In the genomic region with DNA sequence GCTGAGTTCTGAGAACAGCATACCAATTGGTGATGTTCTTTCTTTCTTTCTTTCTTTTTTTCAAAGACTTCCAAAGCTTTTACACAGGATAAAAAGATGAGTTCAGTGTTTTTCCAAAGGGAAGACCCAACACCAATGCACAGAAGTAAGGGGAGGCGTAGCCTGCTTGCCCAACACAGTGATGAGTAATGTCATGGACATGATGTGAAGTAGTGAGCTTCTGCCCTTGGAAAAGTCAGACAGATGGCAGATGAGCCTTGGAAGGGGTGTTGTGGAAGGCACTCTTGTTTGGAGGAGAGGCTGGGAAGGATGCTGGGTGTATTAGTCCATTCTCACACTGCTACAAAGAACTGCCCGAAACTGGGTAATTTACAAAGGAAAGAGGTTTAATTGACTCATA, we compare ENCODE assay signal across 11 cellular contexts. TPM values are rescaled to one million over a fixed set of nuclear protein-coding genes. Genes with fewer than 3 reads are reported as not detected.
DNase-seq lines count a peak whose midpoint lies in the region; ATAC-seq, FAIRE-seq and TF ChIP-seq lines count a peak whose summit lies in the region.
"Had no signal": no experiment of that assay in that cellular context is flagged by ENCODE, and none has a peak within 500 bp of the region (broad histone marks: within the 10 kb centered on the region; RNA-seq: fewer than 3 reads in every experiment).

No MANE protein-coding gene starts in this region.

- H3K9me1 ChIP-seq in endothelial cell of umbilical vein (replicated peaks; ENCODE audit: control insufficient read depth, extremely low read depth, insufficient read depth, low read length), result no peaks in the 10 kb centered on the region

- H2AFZ ChIP-seq in PC-9 (no peak overlapping the region), endothelial cell of umbilical vein (ENCODE audit: low read depth, low read length) (no peak overlapping the region)

- TF ChIP-seq POLR2A in endothelial cell of umbilical vein (IDR thresholded peaks at IDR 0.05; ENCODE audit: low read depth, low read length) (no peak), sigmoid colon (IDR thresholded peaks at IDR 0.05) (no peak)

- peaks cover 61% of the 10 kb centered on the region for H3F3A ChIP-seq in PC-9 (ENCODE audit: insufficient read depth, low read depth)

- H3K27me3 Mint-ChIP-seq in CD4-positive, CD25-positive, alpha-beta regulatory T cell, result peaks cover 20% of the 10 kb centered on the region
- no peaks in the 10 kb centered on the region for H3K27me3 Mint-ChIP-seq in osteocyte (ENCODE audit: unreplicated experiment)

- H3K79me2 ChIP-seq in PC-9 (ENCODE audit: low read depth) (peaks cover 56% of the 10 kb centered on the region), endothelial cell of umbilical vein (ENCODE audit: control insufficient read depth, insufficient read depth, low read length) (peaks cover 19% of the 10 kb centered on the region)

- H3K27me3 ChIP-seq in CD4-positive, CD25-positive, alpha-beta regulatory T cell (ENCODE audit: control insufficient read depth, insufficient read depth, low read length), result peaks cover 3% of the 10 kb centered on the region
- H3K27me3 ChIP-seq in PC-9 (ENCODE audit: insufficient read depth, low read depth) (no peaks in the 10 kb centered on the region), endothelial cell of umbilical vein (ENCODE audit: control insufficient read depth in 2 of 2, insufficient read depth in 2 of 2, low read length in 2 of 2) (no peaks in the 10 kb centered on the region), sigmoid colon (no peaks in the 10 kb centered on the region)

- peak overlapping the region in 2 of 3 donors; percentile 63 to 74 for H3K27ac Mint-ChIP-seq in CD4-positive, CD25-positive, alpha-beta regulatory T cell
- peak overlapping the region; percentile 75 for H3K27ac Mint-ChIP-seq in osteocyte (ENCODE audit: unreplicated experiment)

- no peak for FAIRE-seq in endothelial cell of umbilical vein (lab: Jason Lieb, UNC)

- no peak for ATAC-seq in CD4-positive, CD25-positive, alpha-beta regulatory T cell (ENCODE audit: low read depth in 2 of 2)
- ATAC-seq in HG03097 (IDR thresholded peaks at IDR 0.05; ENCODE audit: low FRiP score, unreplicated experiment), result no peak

- H3K4me3 Mint-ChIP-seq in CD4-positive, CD25-positive, alpha-beta regulatory T cell, result no peak overlapping the region
- H3K4me3 Mint-ChIP-seq in osteocyte (ENCODE audit: unreplicated experiment), result no peak overlapping the region

- DNase-seq in CD4-positive, CD25-positive, alpha-beta regulatory T cell, result no peak
- no peak for DNase-seq in PC-9
- no peak for DNase-seq in endothelial cell of umbilical vein (ENCODE audit: low read depth, low spot score)
- no peak for DNase-seq in osteocyte (ENCODE audit: extremely low spot score, unreplicated experiment)
- DNase-seq in epidermal melanocyte (ENCODE audit: insufficient read length, low spot score), result no peak
- DNase-seq in NCI-H510A (lab: John Stamatoyannopoulos, UW), result no peak
- DNase-seq in sigmoid colon, result no peak
- DNase-seq: activated gamma-delta T cell; effector CD8-positive, alpha-beta T cell; stimulated activated CD4-positive, alpha-beta T cell treated with anti-CD3 and anti-CD28 coated beads, Interleukin-12 subunit alpha, Interleukin-12 subunit beta, amount 100 ng/mL, for 4 hours had no signal

- peak overlapping the region; percentile 80 for H3K4me2 ChIP-seq in PC-9
- no peak overlapping the region for H3K4me2 ChIP-seq in endothelial cell of umbilical vein (ENCODE audit: insufficient read depth, low read length)

- H3K27ac ChIP-seq in CD4-positive, CD25-positive, alpha-beta regulatory T cell (ENCODE audit: insufficient read depth, low read length, poor library complexity, severe bottlenecking), result no peak overlapping the region
- H3K27ac ChIP-seq in PC-9 (peak overlapping the region; percentile 96), endothelial cell of umbilical vein (ENCODE audit: insufficient read depth, low read depth, low read length) (peak overlapping the region; percentile 74), sigmoid colon (no peak overlapping the region)

- TF ChIP-seq CTCF in PC-9 (conservative IDR thresholded peaks at IDR 0.05) (no peak), endothelial cell of umbilical vein (IDR thresholded peaks at IDR 0.05; ENCODE audit: extremely low read depth in 1 of 2, insufficient read depth in 1 of 2, low read depth in 1 of 2, low read length in 2 of 2) (no peak), osteocyte (IDR thresholded peaks at IDR 0.05) (no peak), sigmoid colon (IDR thresholded peaks at IDR 0.05) (no peak)

- peaks cover 6% of the 10 kb centered on the region for H3K4me1 ChIP-seq in CD4-positive, CD25-positive, alpha-beta regulatory T cell (ENCODE audit: control insufficient read depth, insufficient read depth, low read length, poor library complexity, severe bottlenecking)
- peaks cover 81% of the 10 kb centered on the region for H3K4me1 ChIP-seq in PC-9 (replicated peaks; ENCODE audit: insufficient read depth)
- peaks cover 62% of the 10 kb centered on the region for H3K4me1 ChIP-seq in endothelial cell of umbilical vein (ENCODE audit: control insufficient read depth, extremely low read depth, insufficient read depth, low read length)
- peaks cover 0 to 26% (median 15%) of the 10 kb centered on the region in 4 donors for H3K4me1 ChIP-seq in sigmoid colon

- CTCF ChIA-PET in PC-9 (lab: Charles Lee) (no interaction called here), endothelial cell of umbilical vein (lab: Charles Lee) (no interaction called here)

- dilution Hi-C loops in endothelial cell of umbilical vein (cut with MboI; ENCODE audit: extremely low pct_ligation_motif_present, low sequenced_read_pairs), result no loop called here

- no peak for TF ChIP-seq EP300 in sigmoid colon (IDR thresholded peaks at IDR 0.05)

- H3K9me3 ChIP-seq in CD4-positive, CD25-positive, alpha-beta regulatory T cell (ENCODE audit: control insufficient read depth in 2 of 2, low read length in 2 of 2), result no peaks in the 10 kb centered on the region
- H3K9me3 ChIP-seq in PC-9 (ENCODE audit: insufficient read depth, low read depth) (no peaks in the 10 kb centered on the region), endothelial cell of umbilical vein (replicated peaks; ENCODE audit: control insufficient read depth, insufficient read depth, low read length) (no peaks in the 10 kb centered on the region), sigmoid colon (no peaks in the 10 kb centered on the region)

- H3K36me3 Mint-ChIP-seq in CD4-positive, CD25-positive, alpha-beta regulatory T cell, result no peaks in the 10 kb centered on the region
- peaks cover 13% of the 10 kb centered on the region for H3K36me3 Mint-ChIP-seq in osteocyte (ENCODE audit: unreplicated experiment)

- no peaks in the 10 kb centered on the region for H3K9me3 Mint-ChIP-seq in CD4-positive, CD25-positive, alpha-beta regulatory T cell
- no peaks in the 10 kb centered on the region for H3K9me3 Mint-ChIP-seq in osteocyte (ENCODE audit: unreplicated experiment)

- 75 to 93% methylated on average over 2 of the region's 2 CpGs for WGBS in sigmoid colon, 2 donors

- POLR2A ChIA-PET in PC-9 (lab: Charles Lee; ENCODE audit: unreplicated experiment), result no interaction called here
- POLR2A ChIA-PET in endothelial cell of umbilical vein (lab: Charles Lee), result no interaction called here

- no peaks in the 10 kb centered on the region for H3K36me3 ChIP-seq in CD4-positive, CD25-positive, alpha-beta regulatory T cell (ENCODE audit: control insufficient read depth, insufficient read depth, low read length)
- H3K36me3 ChIP-seq in PC-9 (ENCODE audit: low read depth), result peaks cover 14% of the 10 kb centered on the region; the same call in 1 of the 2 replicates
- H3K36me3 ChIP-seq in endothelial cell of umbilical vein (ENCODE audit: control insufficient read depth in 2 of 2, extremely low read depth in 1 of 2, insufficient read depth in 2 of 2, low read length in 2 of 2), result no peaks in the 10 kb centered on the region
- no peaks in the 10 kb centered on the region for H3K36me3 ChIP-seq in sigmoid colon

- H4K20me1 ChIP-seq in PC-9 (ENCODE audit: insufficient read depth) (0 out of 2 replicates have a peak, but pooled peaks cover 3% of the 10 kb centered on the region), endothelial cell of umbilical vein (replicated peaks; ENCODE audit: control insufficient read depth, extremely low read depth, insufficient read depth, low read length) (no peaks in the 10 kb centered on the region)

- intact Hi-C loops in PC-9 (cut with micrococcal nuclease; ENCODE audit: unreplicated experiment), result no loop called here
- intact Hi-C loops in endothelial cell of umbilical vein (cut with micrococcal nuclease), result no loop called here
- intact Hi-C loops in sigmoid colon (cut with DNase I), result no loop called here

- BruUV-seq in PC-9 (replicated peaks; lab: Mats Ljungman, UMichigan), result no TSS peak
- no TSS peak for BruUV-seq in endothelial cell of umbilical vein (replicated peaks; lab: Mats Ljungman, UMichigan)

- no peaks in the 10 kb centered on the region for H3K9me2 ChIP-seq in PC-9 (ENCODE audit: insufficient read depth)

- H3K9ac ChIP-seq in endothelial cell of umbilical vein (replicated peaks; ENCODE audit: extremely low read depth, insufficient read depth, low read length), result no peak overlapping the region

- H3K4me3 ChIP-seq in CD4-positive, CD25-positive, alpha-beta regulatory T cell (ENCODE audit: low read depth, low read length), result no peak overlapping the region
- H3K4me3 ChIP-seq in PC-9 (no peak overlapping the region), endothelial cell of umbilical vein (replicated peaks in 1 of 3; ENCODE audit: insufficient read depth in 1 of 3, low read depth in 1 of 3, low read length in 3 of 3) (no peak overlapping the region), sigmoid colon (no peak overlapping the region)

- H3K4me1 Mint-ChIP-seq in CD4-positive, CD25-positive, alpha-beta regulatory T cell, result peaks cover 0 to 5% (median 1%) of the 10 kb centered on the region in 4 donors
- H3K4me1 Mint-ChIP-seq in osteocyte (ENCODE audit: unreplicated experiment), result peaks cover 58% of the 10 kb centered on the region

RNA-seq across cellular contexts. Expression of a gene that starts 12.7 kb away (rescaled TPM):
- 0.49 TPM for total RNA-seq in CD4-positive, CD25-positive, alpha-beta regulatory T cell
- polyA plus RNA-seq in CD4-positive, CD25-positive, alpha-beta regulatory T cell, result 1 to 10 TPM in 2 of 4 donors, under 1 TPM in 2; 0.42 to 1.3 (median 0.93) TPM
- total RNA-seq in PC-9 (2021) (33.8 and 38.6 TPM in 2 replicates), endothelial cell of umbilical vein (29.9 and 59.1 TPM in 2 replicates), osteocyte (59.6 and 75.2 TPM in 2 replicates), sigmoid colon (10 to 100 TPM; 17.2 to 71.7 (median 21.5) TPM)
- polyA plus RNA-seq in endothelial cell of umbilical vein (17.5 and 23.1 TPM in 2 replicates), sigmoid colon (10 to 100 TPM in 1 of 3 donors, 1 to 10 TPM in 2; 2.4 to 11.7 (median 3.5) TPM)
- polyA plus RNA-seq in endothelial cell of umbilical vein (2011; cell fraction: cytosol; rRNA removed), result 18.6 and 20.8 TPM in 2 replicates
- polyA plus RNA-seq in endothelial cell of umbilical vein (2011; cell fraction: nucleus; rRNA removed), result 14.9 and 17.1 TPM in 2 replicates
- polyA plus RNA-seq in endothelial cell of umbilical vein (2012), result 29.1 and 33.1 TPM in 2 replicates
- polyA minus RNA-seq in endothelial cell of umbilical vein, result 54.4 and 54.5 TPM in 2 replicates
- polyA minus RNA-seq in endothelial cell of umbilical vein (2011; cell fraction: cytosol; rRNA and poly(A)+ RNA removed), result 54.4 TPM
- 11.0 TPM in 2 replicates for polyA minus RNA-seq in endothelial cell of umbilical vein (2011; cell fraction: nucleus; rRNA and poly(A)+ RNA removed)

RNA-seq across cellular contexts. Expression of a gene that starts 46.5 kb away (rescaled TPM):
- total RNA-seq in CD4-positive, CD25-positive, alpha-beta regulatory T cell, result not detected
- not detected for polyA plus RNA-seq in CD4-positive, CD25-positive, alpha-beta regulatory T cell
- total RNA-seq in PC-9 (2021) (0.20 TPM in 1 of 2 replicates, not detected in the other), endothelial cell of umbilical vein (not detected in 2 replicates), osteocyte (not detected in 2 replicates), sigmoid colon (under 1 TPM in 1 of 4 donors, not detected in 3; 0.33 TPM)
- polyA plus RNA-seq in endothelial cell of umbilical vein (0.04 TPM in 1 of 2 replicates, not detected in the other), sigmoid colon (under 1 TPM in 1 of 3 donors, not detected in 2; 0.15 TPM)
- polyA plus RNA-seq in endothelial cell of umbilical vein (2011; cell fraction: cytosol; rRNA removed), result not detected in 2 replicates
- not detected in 2 replicates for polyA plus RNA-seq in endothelial cell of umbilical vein (2011; cell fraction: nucleus; rRNA removed)
- not detected in 2 replicates for polyA plus RNA-seq in endothelial cell of umbilical vein (2012)
- not detected in 2 replicates for polyA minus RNA-seq in endothelial cell of umbilical vein
- 7.4 TPM for polyA minus RNA-seq in endothelial cell of umbilical vein (2011; cell fraction: cytosol; rRNA and poly(A)+ RNA removed)
- polyA minus RNA-seq in endothelial cell of umbilical vein (2011; cell fraction: nucleus; rRNA and poly(A)+ RNA removed), result 0.19 TPM in 1 of 2 replicates, not detected in the other

Comparison
In these comparisons a context has a peak if more than half of its experiments do, and no peak if none do; other contexts are left out.
1. H3K27ac ChIP-seq: peak in PC-9 (single experiment) and endothelial cell of umbilical vein (single experiment); none in CD4-positive, CD25-positive, alpha-beta regulatory T cell (single experiment) and sigmoid colon (0 of 4).
2. RNA of a gene that starts 12.7 kb away (total RNA-seq): 59.6 to 75.2 TPM in osteocyte, 29.9 to 59.1 TPM in endothelial cell of umbilical vein, 33.8 to 38.6 TPM in PC-9 and 17.2 to 71.7 TPM in sigmoid colon; 0.49 TPM in CD4-positive, CD25-positive, alpha-beta regulatory T cell (single experiment); every median in the first group is over 10 times any median in the second.